ENCODE assay signal across 8 cellular contexts in the genomic region with DNA sequence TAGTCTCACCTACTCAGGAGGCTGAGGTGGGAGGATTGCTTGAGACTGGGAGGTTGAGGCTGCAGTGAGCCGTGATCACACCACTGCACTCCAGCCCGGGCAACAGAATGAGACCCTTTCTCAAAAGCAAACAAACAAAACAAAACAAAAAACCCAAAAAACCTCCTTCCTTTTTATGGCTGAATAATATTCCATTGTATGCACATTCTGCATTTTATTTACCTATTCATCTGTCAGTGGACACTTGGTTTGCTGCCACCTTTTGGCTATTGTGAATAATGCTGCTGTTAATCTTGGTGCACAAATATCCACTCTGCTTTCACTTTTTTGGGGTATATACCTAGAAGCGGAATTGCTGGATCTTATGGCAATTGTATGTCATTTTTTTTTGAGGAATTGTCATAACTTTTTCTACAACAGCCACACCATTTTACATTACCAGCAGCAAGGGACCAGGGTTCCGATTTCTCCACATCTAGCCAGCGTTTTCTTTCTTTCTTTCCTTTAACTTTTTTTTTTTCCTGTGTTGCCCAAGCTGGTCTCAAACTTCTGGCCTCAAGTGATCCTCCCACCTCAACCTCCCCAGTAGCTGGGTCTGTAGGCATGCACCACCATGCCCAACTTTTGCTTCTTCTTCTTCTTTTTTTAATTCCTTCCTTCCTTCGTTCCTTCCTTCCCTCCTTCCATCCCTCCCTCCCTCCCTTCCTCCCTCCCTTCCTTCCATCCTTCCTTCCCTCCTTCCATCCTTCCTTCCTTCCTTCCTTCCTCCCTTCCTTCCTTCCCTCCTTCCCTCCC. TPM values are rescaled to one million over a fixed set of nuclear protein-coding genes. Genes with fewer than 3 reads are reported as not detected.
DNase-seq lines count a peak whose midpoint lies in the region; ATAC-seq and TF ChIP-seq lines count a peak whose summit lies in the region.

No MANE protein-coding gene starts in this region.

- H3K27me3 ChIP-seq in PC-3 (ENCODE audit: low read length) (peaks cover 9% of the 10 kb centered on the region; the same call in 1 of the 2 replicates), fibroblast of lung (ENCODE audit: control insufficient read depth, insufficient read depth, low read length) (peaks cover 10% of the 10 kb centered on the region), transverse colon (peaks cover 53% of the 10 kb centered on the region)

- H3K9ac ChIP-seq in PC-3 (ENCODE audit: low read length) (no peak overlapping the region), fibroblast of lung (ENCODE audit: insufficient read depth, low read length) (no peak overlapping the region)

- no peaks in the 10 kb centered on the region for H3K9me3 ChIP-seq in PC-3 (ENCODE audit: low read length)
- H3K9me3 ChIP-seq in fibroblast of lung (ENCODE audit: control insufficient read depth, insufficient read depth, low read depth, low read length): no peaks in the 10 kb centered on the region
- peaks cover 5% of the 10 kb centered on the region in 2 donors for H3K9me3 ChIP-seq in transverse colon

- no TSS peak for BruUV-seq in PC-3 (replicated peaks; lab: Mats Ljungman, UMichigan)

- H2AFZ ChIP-seq in PC-3 (ENCODE audit: low read length): no peak overlapping the region
- H2AFZ ChIP-seq in fibroblast of lung (ENCODE audit: low read length): no peak overlapping the region

- WGBS in transverse colon (ENCODE audit: low coverage in 1 of 2), 2 donors: 75 to 76% methylated on average over 5 to 6 of the region's 6 CpGs

- peaks cover 15% of the 10 kb centered on the region for H3K4me1 ChIP-seq in PC-3 (ENCODE audit: insufficient read depth, low read length)
- peaks cover 3% of the 10 kb centered on the region for H3K4me1 ChIP-seq in fibroblast of lung (ENCODE audit: control insufficient read depth, extremely low read depth, insufficient read depth, low read length)
- no peaks in the 10 kb centered on the region for H3K4me1 ChIP-seq in transverse colon

- no peak for ATAC-seq in PC-3
- ATAC-seq in GM21723 (IDR thresholded peaks at IDR 0.05; ENCODE audit: unreplicated experiment): no peak
- no peak for ATAC-seq in GM18498 (IDR thresholded peaks at IDR 0.05; ENCODE audit: unreplicated experiment)

- CTCF ChIA-PET in activated naive CD4-positive, alpha-beta T cell treated with anti-CD3 and anti-CD28 coated beads, Interleukin-2, amount 10 ng/mL, durations not matched to agents 7 days and 5 days (lab: Charles Lee): interaction anchor here (0.7 to 1.0 kb wide), 2 partner anchors 24 to 243 kb away, joined by 3 to 4 read pairs; no protein-coding TSS in a partner anchor
- CTCF ChIA-PET in PC-3 (lab: Charles Lee): interaction anchor here (0.6 to 0.7 kb wide), 2 partner anchors 57 to 220 kb away, joined by 3 to 6 read pairs; a partner anchor contains a TSS

- H4K20me1 ChIP-seq in PC-3 (ENCODE audit: low read length) (no peaks in the 10 kb centered on the region), fibroblast of lung (ENCODE audit: control insufficient read depth, extremely low read depth, insufficient read depth, low read length) (no peaks in the 10 kb centered on the region)

- TF ChIP-seq EP300 in transverse colon (IDR thresholded peaks at IDR 0.05; ENCODE audit: low read depth): no peak

- no peak overlapping the region for H3K4me3 Mint-ChIP-seq in activated naive CD4-positive, alpha-beta T cell treated with anti-CD3 and anti-CD28 coated beads, Interleukin-2, amount 10 ng/mL, durations not matched to agents 7 days and 5 days

- no peak overlapping the region for H3K4me3 ChIP-seq in PC-3 (ENCODE audit: low read length)
- H3K4me3 ChIP-seq in fibroblast of lung (replicated peaks in 1 of 4; ENCODE audit: control extremely low read depth in 1 of 4, insufficient read depth in 1 of 4, low read depth in 3 of 4, low read length in 4 of 4): no peak overlapping the region
- no peak overlapping the region for H3K4me3 ChIP-seq in transverse colon

- H3K79me2 ChIP-seq in PC-3 (ENCODE audit: low read length) (no peaks in the 10 kb centered on the region), fibroblast of lung (ENCODE audit: control insufficient read depth, insufficient read depth, low read length) (no peaks in the 10 kb centered on the region)

- peaks cover 63% of the 10 kb centered on the region for H3K27me3 Mint-ChIP-seq in activated naive CD4-positive, alpha-beta T cell treated with anti-CD3 and anti-CD28 coated beads, Interleukin-2, amount 10 ng/mL, durations not matched to agents 7 days and 5 days

- intact Hi-C loops in PC-3 (cut with micrococcal nuclease) (loop anchor here (1.0 kb wide), 2 partner anchors 147 to 221 kb away; a partner anchor contains a TSS), transverse colon (cut with DNase I; ENCODE audit: low total_unique reads) (no loop called here)

- H3F3A ChIP-seq in PC-3 (ENCODE audit: low read length, unreplicated experiment): no peaks in the 10 kb centered on the region

- no peak for TF ChIP-seq POLR2A in transverse colon (IDR thresholded peaks at IDR 0.05)

- H3K9me3 Mint-ChIP-seq in activated naive CD4-positive, alpha-beta T cell treated with anti-CD3 and anti-CD28 coated beads, Interleukin-2, amount 10 ng/mL, durations not matched to agents 7 days and 5 days: peaks cover 2% of the 10 kb centered on the region

- no peaks in the 10 kb centered on the region for H3K4me1 Mint-ChIP-seq in activated naive CD4-positive, alpha-beta T cell treated with anti-CD3 and anti-CD28 coated beads, Interleukin-2, amount 10 ng/mL, durations not matched to agents 7 days and 5 days

- POLR2A ChIA-PET in PC-3 (lab: Charles Lee; ENCODE audit: unreplicated experiment): no interaction called here

- H3K36me3 ChIP-seq in PC-3 (ENCODE audit: low read depth, low read length): no peaks in the 10 kb centered on the region
- H3K36me3 ChIP-seq in fibroblast of lung (ENCODE audit: control insufficient read depth, insufficient read depth, low read length): no peaks in the 10 kb centered on the region
- H3K36me3 ChIP-seq in transverse colon: no peaks in the 10 kb centered on the region

- peak; percentile 75 for TF ChIP-seq CTCF in PC-3 (conservative IDR thresholded peaks at IDR 0.05; ENCODE audit: low read depth, low read length)
- TF ChIP-seq CTCF in fibroblast of lung (conservative IDR thresholded peaks at IDR 0.05 in 1 of 2, IDR thresholded peaks at IDR 0.05 in 1 of 2; ENCODE audit: low read depth in 1 of 2, low read length in 2 of 2): peak; percentile 37 to 62
- TF ChIP-seq CTCF in transverse colon (IDR thresholded peaks at IDR 0.05): peak; percentile 42 to 58 (median 55)

- no peak overlapping the region for H3K27ac Mint-ChIP-seq in activated naive CD4-positive, alpha-beta T cell treated with anti-CD3 and anti-CD28 coated beads, Interleukin-2, amount 10 ng/mL, durations not matched to agents 7 days and 5 days

- peak; percentile 43 for DNase-seq in activated naive CD4-positive, alpha-beta T cell treated with anti-CD3 and anti-CD28 coated beads, Interleukin-2, amount 10 ng/mL, durations not matched to agents 7 days and 5 days
- no peak for DNase-seq in activated naive CD4-positive, alpha-beta T cell treated with anti-CD3 and anti-CD28 coated beads, Interleukin-2, amount 50 U/mL, for 16 hours
- peak; percentile 63 for DNase-seq in PC-3
- peak; percentile 12 to 47 for DNase-seq in fibroblast of lung (ENCODE audit: low read depth in 2 of 2)
- DNase-seq in transverse colon: no peak
- no peak for DNase-seq in NCI-H510A treated with DMSO at 0.1 percent for 48 hours (lab: John Stamatoyannopoulos, UW)

- H3K4me2 ChIP-seq in PC-3 (ENCODE audit: low read length) (no peak overlapping the region), fibroblast of lung (ENCODE audit: extremely low read depth, insufficient read depth, low read length) (no peak overlapping the region)

- H3K36me3 Mint-ChIP-seq in activated naive CD4-positive, alpha-beta T cell treated with anti-CD3 and anti-CD28 coated beads, Interleukin-2, amount 10 ng/mL, durations not matched to agents 7 days and 5 days: no peaks in the 10 kb centered on the region

- in situ Hi-C loops in transverse colon (cut with MboI; ENCODE audit: low pct_ligation_motif_present in 1 of 4, low pct_unique_long_range_greater_than_20kb in 1 of 4, low sequenced_read_pairs in 3 of 4): no loop called here

- H3K27ac ChIP-seq in PC-3 (ENCODE audit: low read length) (no peak overlapping the region), fibroblast of lung (ENCODE audit: insufficient read depth, low read length) (no peak overlapping the region), transverse colon (no peak overlapping the region)

- H3K9me2 ChIP-seq in PC-3 (replicated peaks; ENCODE audit: low read length): no peaks in the 10 kb centered on the region

RNA-seq across cellular contexts. Expression of a gene that starts 30.6 kb away (rescaled TPM):
- total RNA-seq in PC-3 (2014; rRNA removed) (not detected in 2 replicates), fibroblast of lung (not detected in 2 replicates), transverse colon (not detected)
- polyA plus RNA-seq in fibroblast of lung: not detected in 2 replicates
- not detected in 2 replicates for polyA plus RNA-seq in fibroblast of lung (2012)
- polyA minus RNA-seq in fibroblast of lung (ENCODE audit: low replicate concordance): not detected in 2 replicates

Comparison
In these comparisons a context has a peak if more than half of its experiments do, and no peak if none do; other contexts are left out.
1. DNase-seq: peak in activated naive CD4-positive, alpha-beta T cell treated with anti-CD3 and anti-CD28 coated beads, Interleukin-2, amount 10 ng/mL, durations not matched to agents 7 days and 5 days (single experiment), PC-3 (single experiment) and fibroblast of lung (2 of 2); none in activated naive CD4-positive, alpha-beta T cell treated with anti-CD3 and anti-CD28 coated beads, Interleukin-2, amount 50 U/mL, for 16 hours (single experiment), transverse colon (single experiment) and NCI-H510A treated with DMSO at 0.1 percent for 48 hours (single experiment).
2. Peak in every context shown above with its lines, with median percentiles within 50 percentile points of each other: CTCF ChIP-seq.